In the genomic region with DNA sequence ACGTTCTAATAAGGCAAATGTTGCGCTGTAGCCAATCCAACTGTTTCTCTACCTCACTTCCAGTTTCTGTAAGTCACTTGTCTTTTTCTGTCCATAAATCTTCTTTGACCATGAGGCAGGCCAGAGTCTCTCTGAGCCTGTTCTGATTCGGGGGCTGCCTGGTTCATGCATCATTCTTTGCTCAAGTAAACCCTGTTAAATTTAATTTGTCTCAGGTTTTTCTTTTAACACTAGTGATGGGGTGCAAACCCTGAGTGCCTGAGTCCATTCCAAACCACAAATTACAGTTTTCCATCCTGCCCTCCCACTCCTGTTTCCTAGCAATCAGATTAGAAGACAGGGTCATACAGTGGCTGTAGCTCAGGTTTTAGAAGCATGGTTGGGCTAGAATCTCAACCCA, we compare ENCODE assay signal across 16 cellular contexts. TPM values are rescaled to one million over a fixed set of nuclear protein-coding genes. Genes with fewer than 3 reads are reported as not detected.
DNase-seq lines count a peak whose midpoint lies in the region; ATAC-seq and TF ChIP-seq lines count a peak whose summit lies in the region.
"Had no signal": no experiment of that assay in that cellular context is flagged by ENCODE, and none has a peak within 500 bp of the region (broad histone marks: within the 10 kb centered on the region; RNA-seq: fewer than 3 reads in every experiment).

No MANE protein-coding gene starts in this region.

- no TSS peak for BruUV-seq in HCT116 (replicated peaks; lab: Mats Ljungman, UMichigan)

- POLR2A ChIA-PET in HCT116 (lab: Charles Lee), result no interaction called here

- no peak for TF ChIP-seq POLR2A in HCT116 (IDR thresholded peaks at IDR 0.05; ENCODE audit: borderline replicate concordance, extremely low read depth, insufficient read depth, insufficient read length)
- TF ChIP-seq POLR2A in sigmoid colon (IDR thresholded peaks at IDR 0.05), result no peak

- no peak for TF ChIP-seq RAD21 in HCT116 (IDR thresholded peaks at IDR 0.05; ENCODE audit: low read depth)

- peak in 1 of 4 donors; percentile 42 for TF ChIP-seq EP300 in sigmoid colon (IDR thresholded peaks at IDR 0.05)

- WGBS in mesodermal cell (ENCODE audit: insufficient coverage in 2 of 2), 2 experiments, result 95 to 98% methylated on average over 3 of the region's 3 CpGs
- WGBS in sigmoid colon, 2 donors, result 86 to 88% methylated on average over 3 of the region's 3 CpGs

- RAD21 ChIA-PET in HCT116 (lab: Charles Lee; ENCODE audit: low non-redundant PET in 1 of 2, low total read pairs in 2 of 2, uncharacterized antibody in 2 of 2, unreplicated experiment in 2 of 2), result no interaction called here

- CTCF ChIA-PET in HCT116 (lab: Charles Lee), result interaction anchor here (1.3 kb wide), 2 partner anchors 15 to 202 kb away, joined by 3 read pairs; no protein-coding TSS in a partner anchor

- no peaks in the 10 kb centered on the region for H3K9me2 ChIP-seq in HCT116 (ENCODE audit: insufficient read depth)

- H3K27me3 ChIP-seq in HCT116 (ENCODE audit: insufficient read depth, low read length), result no peaks in the 10 kb centered on the region
- H3K27me3 ChIP-seq in sigmoid colon, result no peaks in the 10 kb centered on the region
- H3K27me3 ChIP-seq: SJSA1 had no signal

- H3K9ac ChIP-seq in HCT116 (ENCODE audit: low read length), result no peak overlapping the region

- ATAC-seq in HCT116, result no peak
- peak; percentile 38 for ATAC-seq in SK-N-SH treated with all-trans-retinoic acid at 6 μM for 48 hours
- no peak for ATAC-seq in HG03097 (IDR thresholded peaks at IDR 0.05; ENCODE audit: low FRiP score, unreplicated experiment)
- ATAC-seq: GM12878 had no signal

- no peaks in the 10 kb centered on the region for H3K36me3 ChIP-seq in HCT116 (ENCODE audit: control insufficient read depth in 1 of 2, insufficient read depth in 2 of 2, low read length in 2 of 2)
- H3K36me3 ChIP-seq in mesodermal cell (ENCODE audit: control insufficient read depth, insufficient read depth, low read length), result no peaks in the 10 kb centered on the region
- H3K36me3 ChIP-seq in sigmoid colon, result no peaks in the 10 kb centered on the region
- H3K36me3 ChIP-seq: SJSA1 had no signal

- no peaks in the 10 kb centered on the region for H3K79me2 ChIP-seq in HCT116 (ENCODE audit: insufficient read depth, low read length)

- peaks cover 40 to 58% of the 10 kb centered on the region in 2 experiments for H3K4me1 ChIP-seq in HCT116 (ENCODE audit: control insufficient read depth in 1 of 2, insufficient read depth in 2 of 2, low read length in 2 of 2)
- peaks cover 31% of the 10 kb centered on the region for H3K4me1 ChIP-seq in mesodermal cell (ENCODE audit: control insufficient read depth, insufficient read depth, low read length, poor library complexity, severe bottlenecking)
- H3K4me1 ChIP-seq in sigmoid colon, result peaks cover 0 to 38% (median 34%) of the 10 kb centered on the region in 4 donors

- H3K9me3 ChIP-seq in HCT116 (ENCODE audit: control insufficient read depth in 1 of 2, insufficient read depth in 1 of 2, low read depth in 1 of 2, low read length in 2 of 2) (no peaks in the 10 kb centered on the region), mesodermal cell (ENCODE audit: control insufficient read depth, low read length) (no peaks in the 10 kb centered on the region), sigmoid colon (no peaks in the 10 kb centered on the region)

- DNase-seq in HCT116 (ENCODE audit: low read depth, low spot score) (no peak), sigmoid colon (peak; percentile 48), RPMI8226 (no peak), epidermal melanocyte (ENCODE audit: insufficient read length, low spot score) (no peak)
- DNase-seq: C1 segment of cervical spinal cord; HCEC 1CT; NCI-H1092 treated with DMSO at 0.1 percent for 48 hours; NCI-H1694; NCI-H345; NCI-H526 treated with DMSO at 0.1 percent for 48 hours; NK-92 treated with Interleukin-12 subunit alpha and Interleukin-12 subunit beta, amount 100 ng/mL, for 24 hours had no signal

- intact Hi-C loops in HCT116 (cut with micrococcal nuclease), result no loop called here
- intact Hi-C loops in sigmoid colon (cut with DNase I), result loop anchor here (5.0 kb wide), 2 partner anchors 100 to 155 kb away; no protein-coding TSS in a partner anchor

- no peak overlapping the region for H3K4me3 ChIP-seq in HCT116 (replicated peaks in 1 of 2; ENCODE audit: low read depth in 1 of 2, low read length in 2 of 2)
- H3K4me3 ChIP-seq in mesodermal cell (ENCODE audit: extremely low read depth, insufficient read depth, low read length, poor library complexity, severe bottlenecking), result no peak overlapping the region
- no peak overlapping the region for H3K4me3 ChIP-seq in sigmoid colon
- H3K4me3 ChIP-seq: GM12878, SJSA1 had no signal

- no peaks in the 10 kb centered on the region for H4K20me1 ChIP-seq in HCT116 (ENCODE audit: insufficient read depth)

- H2AFZ ChIP-seq in HCT116 (ENCODE audit: low read depth, low read length, poor library complexity, severe bottlenecking), result no peak overlapping the region

- H3K27ac ChIP-seq in HCT116 (ENCODE audit: low read depth, low read length), result no peak overlapping the region
- H3K27ac ChIP-seq in mesodermal cell (ENCODE audit: low read depth, low read length, severe bottlenecking), result peak overlapping the region; percentile 16
- H3K27ac ChIP-seq in sigmoid colon, result peak overlapping the region in 3 of 4 donors; percentile 70 to 83 (median 80)

- no peak for TF ChIP-seq CTCF in HCT116 (IDR thresholded peaks at IDR 0.05 in 2 of 3, conservative IDR thresholded peaks at IDR 0.05 in 1 of 3; ENCODE audit: borderline replicate concordance in 1 of 3, insufficient read depth in 1 of 3, low read depth in 2 of 3, low read length in 2 of 3)
- no peak for TF ChIP-seq CTCF in sigmoid colon (IDR thresholded peaks at IDR 0.05)

- peak overlapping the region; percentile 26; the same call in 1 of the 2 replicates for H3K4me2 ChIP-seq in HCT116 (ENCODE audit: low read length)

TF ChIP-seq in HCT116, 20 proteins besides CTCF, POLR2A, EP300 and RAD21 (continues in another document):
- TF ChIP-seq REST (IDR thresholded peaks at IDR 0.05; ENCODE audit: low read depth), result no peak
- TF ChIP-seq, protein P1, sequence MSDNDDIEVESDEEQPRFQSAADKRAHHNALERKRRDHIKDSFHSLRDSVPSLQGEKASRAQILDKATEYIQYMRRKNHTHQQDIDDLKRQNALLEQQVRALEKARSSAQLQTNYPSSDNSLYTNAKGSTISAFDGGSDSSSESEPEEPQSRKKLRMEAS (IDR thresholded peaks at IDR 0.05), result no peak

TF ChIP-seq in SK-N-SH treated with all-trans-retinoic acid at 6 μM for 48 hours, 23 proteins besides CTCF, POLR2A, EP300 and RAD21 (continues in another document):
- TF ChIP-seq ARNTL (CRISPR knock-in tag; IDR thresholded peaks at IDR 0.05; ENCODE audit: borderline replicate concordance, low read depth) (no peak), TOX (CRISPR knock-in tag; IDR thresholded peaks at IDR 0.05; ENCODE audit: borderline replicate concordance) (no peak), OSR1 (CRISPR knock-in tag; IDR thresholded peaks at IDR 0.05) (no peak), SNAI2 (CRISPR knock-in tag; IDR thresholded peaks at IDR 0.05) (peak; percentile 41; the same call in 1 of the 2 replicates), BACH2 (CRISPR knock-in tag; IDR thresholded peaks at IDR 0.05; ENCODE audit: borderline replicate concordance) (no peak), PPARA (CRISPR knock-in tag; IDR thresholded peaks at IDR 0.05; ENCODE audit: borderline replicate concordance) (no peak), ZFP30 (CRISPR knock-in tag; IDR thresholded peaks at IDR 0.05) (no peak), CSRNP3 (CRISPR knock-in tag; IDR thresholded peaks at IDR 0.05) (no peak)
- TF ChIP-seq, protein P2, sequence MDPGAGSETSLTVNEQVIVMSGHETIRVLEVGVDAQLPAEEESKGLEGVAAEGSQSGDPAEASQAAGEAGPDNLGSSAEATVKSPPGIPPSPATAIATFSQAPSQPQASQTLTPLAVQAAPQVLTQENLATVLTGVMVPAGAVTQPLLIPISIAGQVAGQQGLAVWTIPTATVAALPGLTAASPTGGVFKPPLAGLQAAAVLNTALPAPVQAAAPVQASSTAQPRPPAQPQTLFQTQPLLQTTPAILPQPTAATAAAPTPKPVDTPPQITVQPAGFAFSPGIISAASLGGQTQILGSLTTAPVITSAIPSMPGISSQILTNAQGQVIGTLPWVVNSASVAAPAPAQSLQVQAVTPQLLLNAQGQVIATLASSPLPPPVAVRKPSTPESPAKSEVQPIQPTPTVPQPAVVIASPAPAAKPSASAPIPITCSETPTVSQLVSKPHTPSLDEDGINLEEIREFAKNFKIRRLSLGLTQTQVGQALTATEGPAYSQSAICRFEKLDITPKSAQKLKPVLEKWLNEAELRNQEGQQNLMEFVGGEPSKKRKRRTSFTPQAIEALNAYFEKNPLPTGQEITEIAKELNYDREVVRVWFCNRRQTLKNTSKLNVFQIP (CRISPR knock-in tag; IDR thresholded peaks at IDR 0.05; ENCODE audit: borderline replicate concordance, low read depth), result no peak

RNA-seq across cellular contexts. Expression of gene VWF, which starts 41.9 kb away (rescaled TPM):
- total RNA-seq in HCT116 (2021; ENCODE audit: unreplicated experiment), result 0.57 TPM
- 0.49 and 0.83 TPM in 2 replicates for polyA plus RNA-seq in HCT116 (2012)
- polyA plus RNA-seq in mesodermal cell (2013, experiment 1 of 2), result 4.1 TPM
- polyA plus RNA-seq in mesodermal cell (2013, experiment 2 of 2), result 3.3 TPM
- 10 to 100 TPM; 36.7 to 98.0 (median 55.5) TPM for total RNA-seq in sigmoid colon
- polyA plus RNA-seq in sigmoid colon, result 10 to 100 TPM in 1 of 3 donors, 1 to 10 TPM in 1, under 1 TPM in 1; 0.60 to 42.2 (median 1.2) TPM

Comparison
In these comparisons a context has a peak if more than half of its experiments do, and no peak if none do; other contexts are left out.
1. RNA of gene VWF, which starts 41.9 kb away (total RNA-seq): 36.7 to 98.0 TPM in sigmoid colon; 0.57 TPM in HCT116 (single experiment); every median in the first group is over 10 times any median in the second.